8 cellular contexts compared by ENCODE assay signal in the genomic region with DNA sequence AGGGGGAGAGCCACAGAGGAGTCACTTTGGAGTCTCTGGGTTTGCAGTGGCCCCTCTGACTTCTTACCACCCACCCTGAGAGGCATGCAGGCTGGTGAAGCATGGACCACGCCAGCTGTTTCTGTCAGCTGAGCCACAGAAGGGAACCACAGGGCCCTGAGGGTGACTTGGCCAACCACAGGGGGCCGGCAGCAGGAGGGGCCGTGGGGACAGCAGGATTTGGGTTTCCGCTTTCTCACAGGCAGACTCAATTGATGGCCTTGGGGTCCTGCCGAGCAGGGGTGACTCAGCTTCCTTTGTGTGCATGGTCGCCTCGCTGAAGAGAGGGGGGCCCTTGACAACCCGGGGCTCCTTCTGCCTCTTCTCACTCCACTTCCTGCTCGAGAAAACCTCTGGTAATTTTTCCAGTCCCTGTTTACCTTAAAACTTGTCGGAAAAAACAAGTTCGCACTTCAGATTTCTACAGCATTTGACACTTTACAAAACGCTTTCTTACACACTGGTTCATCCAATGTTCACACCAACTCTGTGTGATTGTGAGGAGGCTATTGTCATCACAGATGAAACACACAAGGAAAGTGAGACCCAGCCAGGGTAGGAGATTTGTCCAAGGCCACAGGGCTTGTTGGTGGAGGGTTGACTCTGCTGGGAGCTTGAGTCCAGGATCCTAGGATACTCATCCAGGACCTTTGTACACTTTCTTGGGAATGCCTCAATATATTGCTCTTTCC.
A peak's percentile ranks its signal among the peaks of the same experiment; 100 is the strongest.
DNase-seq lines count a peak whose midpoint lies in the region; ATAC-seq lines count a peak whose summit lies in the region.

No MANE protein-coding gene starts in this region.

- H3K36me3 Mint-ChIP-seq in activated naive CD4-positive, alpha-beta T cell treated with anti-CD3 and anti-CD28 coated beads, Interleukin-2, amount 10 ng/mL, durations not matched to agents 7 days and 5 days: no peaks in the 10 kb centered on the region

- CTCF ChIA-PET in activated naive CD4-positive, alpha-beta T cell treated with anti-CD3 and anti-CD28 coated beads, Interleukin-2, amount 10 ng/mL, durations not matched to agents 7 days and 5 days (lab: Charles Lee): no interaction called here

- peaks cover 23% of the 10 kb centered on the region for H3K27me3 Mint-ChIP-seq in activated naive CD4-positive, alpha-beta T cell treated with anti-CD3 and anti-CD28 coated beads, Interleukin-2, amount 10 ng/mL, durations not matched to agents 7 days and 5 days

- peaks cover 3% of the 10 kb centered on the region for H3K9me3 Mint-ChIP-seq in activated naive CD4-positive, alpha-beta T cell treated with anti-CD3 and anti-CD28 coated beads, Interleukin-2, amount 10 ng/mL, durations not matched to agents 7 days and 5 days

- H3K4me1 Mint-ChIP-seq in activated naive CD4-positive, alpha-beta T cell treated with anti-CD3 and anti-CD28 coated beads, Interleukin-2, amount 10 ng/mL, durations not matched to agents 7 days and 5 days: peaks cover 2% of the 10 kb centered on the region

- H3K27ac Mint-ChIP-seq in activated naive CD4-positive, alpha-beta T cell treated with anti-CD3 and anti-CD28 coated beads, Interleukin-2, amount 10 ng/mL, durations not matched to agents 7 days and 5 days: no peak overlapping the region

- no peak overlapping the region for H3K4me3 Mint-ChIP-seq in activated naive CD4-positive, alpha-beta T cell treated with anti-CD3 and anti-CD28 coated beads, Interleukin-2, amount 10 ng/mL, durations not matched to agents 7 days and 5 days

- DNase-seq in NOMO-1 (lab: John Stamatoyannopoulos, UW; ENCODE audit: unreplicated experiment in 2 of 2) (peak; percentile 90 to 93), dermis blood vessel endothelial cell (peak; percentile 24), ecto neural progenitor cell (ENCODE audit: low spot score) (no peak), NCI-H1092 treated with DMSO at 0.1 percent for 48 hours (lab: John Stamatoyannopoulos, UW) (no peak)
- DNase-seq in stimulated activated CD8-positive, alpha-beta memory T cell treated with anti-CD3 and anti-CD28 coated beads, Interleukin-7, amount 100 ng/mL, for 4 hours (ENCODE audit: low read depth in 2 of 2): peak; percentile 41 to 59
- no peak for DNase-seq in activated naive CD4-positive, alpha-beta T cell treated with anti-CD3 and anti-CD28 coated beads, Interleukin-2, amount 10 ng/mL, durations not matched to agents 7 days and 5 days

- ATAC-seq in GM18907 (IDR thresholded peaks at IDR 0.05; ENCODE audit: unreplicated experiment): peak; percentile 96
- peak; percentile 66 for ATAC-seq in HG02840 (IDR thresholded peaks at IDR 0.05; ENCODE audit: low FRiP score, unreplicated experiment)

Comparison
In these comparisons a context has a peak if more than half of its experiments do, and no peak if none do; other contexts are left out.
1. DNase-seq: peak in NOMO-1 (2 of 2), dermis blood vessel endothelial cell (single experiment) and stimulated activated CD8-positive, alpha-beta memory T cell treated with anti-CD3 and anti-CD28 coated beads, Interleukin-7, amount 100 ng/mL, for 4 hours (2 of 2); none in ecto neural progenitor cell (single experiment), activated naive CD4-positive, alpha-beta T cell treated with anti-CD3 and anti-CD28 coated beads, Interleukin-2, amount 10 ng/mL, durations not matched to agents 7 days and 5 days (single experiment) and NCI-H1092 treated with DMSO at 0.1 percent for 48 hours (single experiment).